1 cellular context compared by ENCODE assay signal in genomic region chr20:3630429-3630828, GRCh38.
TF ChIP-seq lines count a peak whose summit lies in the region.

No MANE protein-coding gene starts in this region.

TF ChIP-seq in GM23338, 12 proteins besides CTCF, POLR2A, EP300 and RAD21 (continued from another document):
- TF ChIP-seq ZNF462 (CRISPR knock-in tag; IDR thresholded peaks at IDR 0.05) (no peak), NANOG (IDR thresholded peaks at IDR 0.05; ENCODE audit: borderline replicate concordance) (no peak), ETS1 (IDR thresholded peaks at IDR 0.05) (no peak), STAT1 (IDR thresholded peaks at IDR 0.05; ENCODE audit: unreplicated experiment) (no peak), EZH2 (IDR thresholded peaks at IDR 0.05; ENCODE audit: low read depth, unreplicated experiment) (no peak), CREB1 (CRISPR knock-in tag; IDR thresholded peaks at IDR 0.05; ENCODE audit: low read depth) (no peak), EZH2phosphoT487 (IDR thresholded peaks at IDR 0.05; ENCODE audit: unreplicated experiment) (no peak)
TF ChIP-seq in GM23338: peak in this region for 0.
